1 cellular context compared by ENCODE assay signal in the genomic region with DNA sequence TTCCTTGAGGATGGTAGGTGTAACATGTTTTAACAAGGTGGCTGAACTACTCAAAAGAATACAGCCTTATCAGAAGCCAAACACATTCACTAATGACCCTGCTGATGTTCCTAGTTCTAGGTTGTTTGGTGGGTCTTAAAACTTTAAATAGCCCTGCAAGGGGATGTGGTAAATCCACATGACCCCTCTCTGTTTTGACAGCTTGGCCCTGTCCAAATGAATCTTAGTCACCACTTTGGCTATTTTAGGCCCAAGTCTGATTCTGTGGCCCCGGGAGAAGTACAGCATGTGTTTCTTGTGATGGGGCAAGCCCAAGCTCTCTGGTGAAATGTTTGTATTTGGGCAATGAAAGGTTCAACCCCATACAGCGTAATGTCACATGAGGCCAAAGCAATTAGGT.
TF ChIP-seq lines count a peak whose summit lies in the region.

No MANE protein-coding gene starts in this region.

TF ChIP-seq in K562, 482 proteins besides CTCF, POLR2A, EP300 and RAD21 (continued from another document and continues in another):
- TF ChIP-seq, protein P1, sequence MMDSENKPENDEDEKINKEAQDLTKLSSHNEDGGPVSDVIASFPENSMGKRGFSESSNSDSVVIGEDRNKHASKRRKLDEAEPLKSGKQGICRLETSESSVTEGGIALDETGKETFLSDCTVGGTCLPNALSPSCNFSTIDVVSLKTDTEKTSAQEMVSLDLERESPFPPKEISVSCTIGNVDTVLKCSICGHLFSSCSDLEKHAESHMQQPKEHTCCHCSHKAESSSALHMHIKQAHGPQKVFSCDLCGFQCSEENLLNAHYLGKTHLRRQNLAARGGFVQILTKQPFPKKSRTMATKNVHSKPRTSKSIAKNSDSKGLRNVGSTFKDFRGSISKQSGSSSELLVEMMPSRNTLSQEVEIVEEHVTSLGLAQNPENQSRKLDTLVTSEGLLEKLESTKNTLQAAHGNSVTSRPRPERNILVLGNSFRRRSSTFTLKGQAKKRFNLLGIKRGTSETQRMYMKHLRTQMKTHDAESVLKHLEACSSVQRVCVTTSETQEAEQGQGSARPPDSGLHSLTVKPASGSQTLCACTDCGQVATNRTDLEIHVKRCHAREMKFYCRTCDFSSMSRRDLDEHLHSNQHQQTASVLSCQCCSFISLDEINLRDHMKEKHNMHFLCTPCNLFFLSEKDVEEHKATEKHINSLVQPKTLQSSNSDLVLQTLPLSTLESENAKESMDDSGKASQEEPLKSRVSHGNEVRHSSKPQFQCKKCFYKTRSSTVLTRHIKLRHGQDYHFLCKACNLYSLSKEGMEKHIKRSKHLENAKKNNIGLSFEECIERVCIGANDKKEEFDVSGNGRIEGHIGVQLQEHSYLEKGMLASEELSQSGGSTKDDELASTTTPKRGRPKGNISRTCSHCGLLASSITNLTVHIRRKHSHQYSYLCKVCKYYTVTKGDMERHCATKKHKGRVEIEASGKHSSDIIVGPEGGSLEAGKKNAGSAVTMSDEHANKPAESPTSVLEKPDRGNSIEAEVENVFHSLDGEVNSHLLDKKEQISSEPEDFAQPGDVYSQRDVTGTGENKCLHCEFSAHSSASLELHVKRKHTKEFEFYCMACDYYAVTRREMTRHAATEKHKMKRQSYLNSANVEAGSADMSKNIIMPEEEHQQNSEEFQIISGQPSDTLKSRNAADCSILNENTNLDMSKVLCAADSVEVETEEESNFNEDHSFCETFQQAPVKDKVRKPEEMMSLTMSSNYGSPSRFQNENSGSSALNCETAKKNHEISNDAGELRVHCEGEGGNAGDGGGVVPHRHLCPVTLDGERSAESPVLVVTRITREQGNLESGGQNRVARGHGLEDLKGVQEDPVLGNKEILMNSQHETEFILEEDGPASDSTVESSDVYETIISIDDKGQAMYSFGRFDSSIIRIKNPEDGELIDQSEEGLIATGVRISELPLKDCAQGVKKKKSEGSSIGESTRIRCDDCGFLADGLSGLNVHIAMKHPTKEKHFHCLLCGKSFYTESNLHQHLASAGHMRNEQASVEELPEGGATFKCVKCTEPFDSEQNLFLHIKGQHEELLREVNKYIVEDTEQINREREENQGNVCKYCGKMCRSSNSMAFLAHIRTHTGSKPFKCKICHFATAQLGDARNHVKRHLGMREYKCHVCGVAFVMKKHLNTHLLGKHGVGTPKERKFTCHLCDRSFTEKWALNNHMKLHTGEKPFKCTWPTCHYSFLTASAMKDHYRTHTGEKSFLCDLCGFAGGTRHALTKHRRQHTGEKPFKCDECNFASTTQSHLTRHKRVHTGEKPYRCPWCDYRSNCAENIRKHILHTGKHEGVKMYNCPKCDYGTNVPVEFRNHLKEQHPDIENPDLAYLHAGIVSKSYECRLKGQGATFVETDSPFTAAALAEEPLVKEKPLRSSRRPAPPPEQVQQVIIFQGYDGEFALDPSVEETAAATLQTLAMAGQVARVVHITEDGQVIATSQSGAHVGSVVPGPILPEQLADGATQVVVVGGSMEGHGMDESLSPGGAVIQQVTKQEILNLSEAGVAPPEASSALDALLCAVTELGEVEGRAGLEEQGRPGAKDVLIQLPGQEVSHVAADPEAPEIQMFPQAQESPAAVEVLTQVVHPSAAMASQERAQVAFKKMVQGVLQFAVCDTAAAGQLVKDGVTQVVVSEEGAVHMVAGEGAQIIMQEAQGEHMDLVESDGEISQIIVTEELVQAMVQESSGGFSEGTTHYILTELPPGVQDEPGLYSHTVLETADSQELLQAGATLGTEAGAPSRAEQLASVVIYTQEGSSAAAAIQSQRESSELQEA (IDR thresholded peaks at IDR 0.05; ENCODE audit: low read depth) = no peak
- TF ChIP-seq MCM2 (IDR thresholded peaks at IDR 0.05; ENCODE audit: low read depth) (no peak), ZEB2 (IDR thresholded peaks at IDR 0.05) (no peak), KDM2B (CRISPR knock-in tag; IDR thresholded peaks at IDR 0.05) (no peak), ASH1L (IDR thresholded peaks at IDR 0.05; ENCODE audit: borderline replicate concordance, low read depth, partially characterized antibody) (no peak), JUND (IDR thresholded peaks at IDR 0.05; ENCODE audit: borderline replicate concordance, low read depth, low read length) (peak; percentile 51; the same call in 1 of the 2 replicates), JUND (tag; IDR thresholded peaks at IDR 0.05; ENCODE audit: borderline replicate concordance, low read depth, low read length) (no peak), RBM14 (IDR thresholded peaks at IDR 0.05; ENCODE audit: borderline replicate concordance, insufficient read depth, low read depth, low read length) (no peak), FOXM1 (IDR thresholded peaks at IDR 0.05; ENCODE audit: low read depth) (peak; percentile 29; the same call in 1 of the 2 replicates), FOXM1 (CRISPR knock-in tag; IDR thresholded peaks at IDR 0.05; ENCODE audit: low read depth) (no peak), KHSRP (IDR thresholded peaks at IDR 0.05) (no peak), CHD4 (IDR thresholded peaks at IDR 0.05; ENCODE audit: insufficient read depth, insufficient replicate concordance, low read depth, low read length, poor library complexity, severe bottlenecking) (no peak), MAFF (IDR thresholded peaks at IDR 0.05; ENCODE audit: low read length) (no peak), ZNF12 (CRISPR knock-in tag; IDR thresholded peaks at IDR 0.05) (no peak), MED1 (CRISPR knock-in tag; IDR thresholded peaks at IDR 0.05; ENCODE audit: borderline replicate concordance) (no peak), MTA3 (IDR thresholded peaks at IDR 0.05; ENCODE audit: borderline replicate concordance) (no peak), ATF7 (IDR thresholded peaks at IDR 0.05) (peak; percentile 78), MBD2 (IDR thresholded peaks at IDR 0.05; ENCODE audit: borderline replicate concordance, low read depth) (no peak), SMARCA4 (IDR thresholded peaks at IDR 0.05) (peak; percentile 22; the same call in 1 of the 2 replicates), CCNT2 (IDR thresholded peaks at IDR 0.05; ENCODE audit: borderline replicate concordance, extremely low read depth, insufficient read length, low read depth, low read length) (no peak), MEIS2 (IDR thresholded peaks at IDR 0.05; ENCODE audit: partially characterized antibody) (peak; percentile 68), TEAD4 (IDR thresholded peaks at IDR 0.05; ENCODE audit: low read length) (peak; percentile 72), TEAD4 (CRISPR knock-in tag; IDR thresholded peaks at IDR 0.05; ENCODE audit: borderline replicate concordance) (no peak), L3MBTL2 (IDR thresholded peaks at IDR 0.05) (peak; percentile 49; the same call in 1 of the 2 replicates), FOXA3 (CRISPR knock-in tag; conservative IDR thresholded peaks at IDR 0.05 in 1 of 2, IDR thresholded peaks at IDR 0.05 in 1 of 2) (peak in 1 of 2 experiments; percentile 77; a peak in 2 of 4 replicates), ATF1 (CRISPR knock-in tag; IDR thresholded peaks at IDR 0.05) (no peak), ATF1 (tag; IDR thresholded peaks at IDR 0.05) (no peak), STAT5B (CRISPR knock-in tag; IDR thresholded peaks at IDR 0.05) (no peak), RBM15 (IDR thresholded peaks at IDR 0.05; ENCODE audit: insufficient read depth, low read length) (no peak), RAD51 (IDR thresholded peaks at IDR 0.05; ENCODE audit: borderline replicate concordance, low read depth) (no peak), BCL6 (CRISPR knock-in tag; IDR thresholded peaks at IDR 0.05) (no peak)
- TF ChIP-seq, protein P2, sequence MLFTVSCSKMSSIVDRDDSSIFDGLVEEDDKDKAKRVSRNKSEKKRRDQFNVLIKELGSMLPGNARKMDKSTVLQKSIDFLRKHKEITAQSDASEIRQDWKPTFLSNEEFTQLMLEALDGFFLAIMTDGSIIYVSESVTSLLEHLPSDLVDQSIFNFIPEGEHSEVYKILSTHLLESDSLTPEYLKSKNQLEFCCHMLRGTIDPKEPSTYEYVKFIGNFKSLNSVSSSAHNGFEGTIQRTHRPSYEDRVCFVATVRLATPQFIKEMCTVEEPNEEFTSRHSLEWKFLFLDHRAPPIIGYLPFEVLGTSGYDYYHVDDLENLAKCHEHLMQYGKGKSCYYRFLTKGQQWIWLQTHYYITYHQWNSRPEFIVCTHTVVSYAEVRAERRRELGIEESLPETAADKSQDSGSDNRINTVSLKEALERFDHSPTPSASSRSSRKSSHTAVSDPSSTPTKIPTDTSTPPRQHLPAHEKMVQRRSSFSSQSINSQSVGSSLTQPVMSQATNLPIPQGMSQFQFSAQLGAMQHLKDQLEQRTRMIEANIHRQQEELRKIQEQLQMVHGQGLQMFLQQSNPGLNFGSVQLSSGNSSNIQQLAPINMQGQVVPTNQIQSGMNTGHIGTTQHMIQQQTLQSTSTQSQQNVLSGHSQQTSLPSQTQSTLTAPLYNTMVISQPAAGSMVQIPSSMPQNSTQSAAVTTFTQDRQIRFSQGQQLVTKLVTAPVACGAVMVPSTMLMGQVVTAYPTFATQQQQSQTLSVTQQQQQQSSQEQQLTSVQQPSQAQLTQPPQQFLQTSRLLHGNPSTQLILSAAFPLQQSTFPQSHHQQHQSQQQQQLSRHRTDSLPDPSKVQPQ (CRISPR knock-in tag; IDR thresholded peaks at IDR 0.05; ENCODE audit: borderline replicate concordance) = no peak
- TF ChIP-seq, protein P3, sequence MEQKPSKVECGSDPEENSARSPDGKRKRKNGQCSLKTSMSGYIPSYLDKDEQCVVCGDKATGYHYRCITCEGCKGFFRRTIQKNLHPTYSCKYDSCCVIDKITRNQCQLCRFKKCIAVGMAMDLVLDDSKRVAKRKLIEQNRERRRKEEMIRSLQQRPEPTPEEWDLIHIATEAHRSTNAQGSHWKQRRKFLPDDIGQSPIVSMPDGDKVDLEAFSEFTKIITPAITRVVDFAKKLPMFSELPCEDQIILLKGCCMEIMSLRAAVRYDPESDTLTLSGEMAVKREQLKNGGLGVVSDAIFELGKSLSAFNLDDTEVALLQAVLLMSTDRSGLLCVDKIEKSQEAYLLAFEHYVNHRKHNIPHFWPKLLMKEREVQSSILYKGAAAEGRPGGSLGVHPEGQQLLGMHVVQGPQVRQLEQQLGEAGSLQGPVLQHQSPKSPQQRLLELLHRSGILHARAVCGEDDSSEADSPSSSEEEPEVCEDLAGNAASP (IDR thresholded peaks at IDR 0.05) = no peak
- TF ChIP-seq, protein P4, sequence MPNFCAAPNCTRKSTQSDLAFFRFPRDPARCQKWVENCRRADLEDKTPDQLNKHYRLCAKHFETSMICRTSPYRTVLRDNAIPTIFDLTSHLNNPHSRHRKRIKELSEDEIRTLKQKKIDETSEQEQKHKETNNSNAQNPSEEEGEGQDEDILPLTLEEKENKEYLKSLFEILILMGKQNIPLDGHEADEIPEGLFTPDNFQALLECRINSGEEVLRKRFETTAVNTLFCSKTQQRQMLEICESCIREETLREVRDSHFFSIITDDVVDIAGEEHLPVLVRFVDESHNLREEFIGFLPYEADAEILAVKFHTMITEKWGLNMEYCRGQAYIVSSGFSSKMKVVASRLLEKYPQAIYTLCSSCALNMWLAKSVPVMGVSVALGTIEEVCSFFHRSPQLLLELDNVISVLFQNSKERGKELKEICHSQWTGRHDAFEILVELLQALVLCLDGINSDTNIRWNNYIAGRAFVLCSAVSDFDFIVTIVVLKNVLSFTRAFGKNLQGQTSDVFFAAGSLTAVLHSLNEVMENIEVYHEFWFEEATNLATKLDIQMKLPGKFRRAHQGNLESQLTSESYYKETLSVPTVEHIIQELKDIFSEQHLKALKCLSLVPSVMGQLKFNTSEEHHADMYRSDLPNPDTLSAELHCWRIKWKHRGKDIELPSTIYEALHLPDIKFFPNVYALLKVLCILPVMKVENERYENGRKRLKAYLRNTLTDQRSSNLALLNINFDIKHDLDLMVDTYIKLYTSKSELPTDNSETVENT (CRISPR knock-in tag; IDR thresholded peaks at IDR 0.05) = no peak
- TF ChIP-seq, protein P5, sequence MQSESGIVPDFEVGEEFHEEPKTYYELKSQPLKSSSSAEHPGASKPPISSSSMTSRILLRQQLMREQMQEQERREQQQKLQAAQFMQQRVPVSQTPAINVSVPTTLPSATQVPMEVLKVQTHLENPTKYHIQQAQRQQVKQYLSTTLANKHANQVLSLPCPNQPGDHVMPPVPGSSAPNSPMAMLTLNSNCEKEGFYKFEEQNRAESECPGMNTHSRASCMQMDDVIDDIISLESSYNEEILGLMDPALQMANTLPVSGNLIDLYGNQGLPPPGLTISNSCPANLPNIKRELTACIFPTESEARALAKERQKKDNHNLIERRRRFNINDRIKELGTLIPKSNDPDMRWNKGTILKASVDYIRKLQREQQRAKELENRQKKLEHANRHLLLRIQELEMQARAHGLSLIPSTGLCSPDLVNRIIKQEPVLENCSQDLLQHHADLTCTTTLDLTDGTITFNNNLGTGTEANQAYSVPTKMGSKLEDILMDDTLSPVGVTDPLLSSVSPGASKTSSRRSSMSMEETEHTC (IDR thresholded peaks at IDR 0.05) = no peak
- TF ChIP-seq, protein P6, sequence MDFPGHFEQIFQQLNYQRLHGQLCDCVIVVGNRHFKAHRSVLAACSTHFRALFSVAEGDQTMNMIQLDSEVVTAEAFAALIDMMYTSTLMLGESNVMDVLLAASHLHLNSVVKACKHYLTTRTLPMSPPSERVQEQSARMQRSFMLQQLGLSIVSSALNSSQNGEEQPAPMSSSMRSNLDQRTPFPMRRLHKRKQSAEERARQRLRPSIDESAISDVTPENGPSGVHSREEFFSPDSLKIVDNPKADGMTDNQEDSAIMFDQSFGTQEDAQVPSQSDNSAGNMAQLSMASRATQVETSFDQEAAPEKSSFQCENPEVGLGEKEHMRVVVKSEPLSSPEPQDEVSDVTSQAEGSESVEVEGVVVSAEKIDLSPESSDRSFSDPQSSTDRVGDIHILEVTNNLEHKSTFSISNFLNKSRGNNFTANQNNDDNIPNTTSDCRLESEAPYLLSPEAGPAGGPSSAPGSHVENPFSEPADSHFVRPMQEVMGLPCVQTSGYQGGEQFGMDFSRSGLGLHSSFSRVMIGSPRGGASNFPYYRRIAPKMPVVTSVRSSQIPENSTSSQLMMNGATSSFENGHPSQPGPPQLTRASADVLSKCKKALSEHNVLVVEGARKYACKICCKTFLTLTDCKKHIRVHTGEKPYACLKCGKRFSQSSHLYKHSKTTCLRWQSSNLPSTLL (IDR thresholded peaks at IDR 0.05) = no peak
- TF ChIP-seq, protein P7, sequence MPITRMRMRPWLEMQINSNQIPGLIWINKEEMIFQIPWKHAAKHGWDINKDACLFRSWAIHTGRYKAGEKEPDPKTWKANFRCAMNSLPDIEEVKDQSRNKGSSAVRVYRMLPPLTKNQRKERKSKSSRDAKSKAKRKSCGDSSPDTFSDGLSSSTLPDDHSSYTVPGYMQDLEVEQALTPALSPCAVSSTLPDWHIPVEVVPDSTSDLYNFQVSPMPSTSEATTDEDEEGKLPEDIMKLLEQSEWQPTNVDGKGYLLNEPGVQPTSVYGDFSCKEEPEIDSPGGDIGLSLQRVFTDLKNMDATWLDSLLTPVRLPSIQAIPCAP (CRISPR knock-in tag; IDR thresholded peaks at IDR 0.05; ENCODE audit: borderline replicate concordance) = no peak
- TF ChIP-seq, protein P8, sequence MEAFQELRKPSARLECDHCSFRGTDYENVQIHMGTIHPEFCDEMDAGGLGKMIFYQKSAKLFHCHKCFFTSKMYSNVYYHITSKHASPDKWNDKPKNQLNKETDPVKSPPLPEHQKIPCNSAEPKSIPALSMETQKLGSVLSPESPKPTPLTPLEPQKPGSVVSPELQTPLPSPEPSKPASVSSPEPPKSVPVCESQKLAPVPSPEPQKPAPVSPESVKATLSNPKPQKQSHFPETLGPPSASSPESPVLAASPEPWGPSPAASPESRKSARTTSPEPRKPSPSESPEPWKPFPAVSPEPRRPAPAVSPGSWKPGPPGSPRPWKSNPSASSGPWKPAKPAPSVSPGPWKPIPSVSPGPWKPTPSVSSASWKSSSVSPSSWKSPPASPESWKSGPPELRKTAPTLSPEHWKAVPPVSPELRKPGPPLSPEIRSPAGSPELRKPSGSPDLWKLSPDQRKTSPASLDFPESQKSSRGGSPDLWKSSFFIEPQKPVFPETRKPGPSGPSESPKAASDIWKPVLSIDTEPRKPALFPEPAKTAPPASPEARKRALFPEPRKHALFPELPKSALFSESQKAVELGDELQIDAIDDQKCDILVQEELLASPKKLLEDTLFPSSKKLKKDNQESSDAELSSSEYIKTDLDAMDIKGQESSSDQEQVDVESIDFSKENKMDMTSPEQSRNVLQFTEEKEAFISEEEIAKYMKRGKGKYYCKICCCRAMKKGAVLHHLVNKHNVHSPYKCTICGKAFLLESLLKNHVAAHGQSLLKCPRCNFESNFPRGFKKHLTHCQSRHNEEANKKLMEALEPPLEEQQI (IDR thresholded peaks at IDR 0.05) = no peak
